10 cellular contexts compared by ENCODE assay signal in the genomic region with DNA sequence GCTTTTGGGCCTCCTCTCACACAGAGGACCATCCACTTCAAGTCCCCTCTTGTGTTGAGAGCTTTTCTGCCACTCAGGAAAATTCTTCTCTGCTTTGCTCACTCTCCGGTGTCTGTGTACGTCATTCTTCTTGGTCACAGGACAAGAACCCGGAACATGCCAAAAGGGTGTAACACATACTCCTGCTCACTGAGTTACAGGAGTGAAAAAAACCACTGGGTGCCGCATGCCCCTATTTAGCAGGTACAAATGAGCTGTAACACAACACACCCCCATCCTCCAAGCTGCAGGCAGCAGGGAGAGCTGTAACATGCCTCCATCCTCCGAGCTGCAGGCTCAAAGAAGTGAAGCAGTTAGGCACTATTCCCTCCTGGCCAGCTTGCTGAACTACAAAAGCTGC. TPM values are rescaled to one million over a fixed set of nuclear protein-coding genes. Genes with fewer than 3 reads are reported as not detected.
DNase-seq lines count a peak whose midpoint lies in the region; ATAC-seq, FAIRE-seq and TF ChIP-seq lines count a peak whose summit lies in the region.
"Had no signal": no experiment of that assay in that cellular context is flagged by ENCODE, and none has a peak within 500 bp of the region (broad histone marks: within the 10 kb centered on the region; RNA-seq: fewer than 3 reads in every experiment).

No MANE protein-coding gene starts in this region.

- DNase-seq in SJSA1 (ENCODE audit: low read depth in 1 of 2, low spot score in 2 of 2): no peak
- DNase-seq in epithelial cell of proximal tubule (ENCODE audit: low read depth): peak; percentile 97
- DNase-seq in lower lobe of right lung: peak; percentile 55
- peak in 1 of 2 donors; percentile 85 for DNase-seq in upper lobe of left lung
- DNase-seq in stimulated activated CD4-positive, alpha-beta T cell treated with anti-CD3 and anti-CD28 coated beads, Interleukin-15, amount 100 ng/mL, for 24 hours: no peak
- no peak for DNase-seq in GM12891 (ENCODE audit: insufficient read length, low spot score)
- DNase-seq: T-helper 9 cell had no signal

- WGBS in upper lobe of left lung, 2 donors: 71 to 100% methylated on average over 3 to 5 of the region's 5 CpGs

- H3K9me3 ChIP-seq in SJSA1 (replicated peaks): no peaks in the 10 kb centered on the region
- H3K9me3 ChIP-seq in lower lobe of right lung: no peaks in the 10 kb centered on the region
- no peaks in the 10 kb centered on the region for H3K9me3 ChIP-seq in upper lobe of left lung

- intact Hi-C loops in lower lobe of right lung (cut with DNase I): no loop called here

- H3K27ac ChIP-seq in SJSA1 (0 out of 2 replicates have a peak overlapping the region, but pooled peaks have one; percentile 98), lower lobe of right lung (peak overlapping the region; percentile 76), upper lobe of left lung (peak overlapping the region; percentile 63 to 83 (median 71))
- H3K27ac ChIP-seq: parathyroid adenoma had no signal

- peaks cover 61% of the 10 kb centered on the region for H3K4me1 ChIP-seq in SJSA1 (replicated peaks)
- peaks cover 50% of the 10 kb centered on the region for H3K4me1 ChIP-seq in lower lobe of right lung
- peaks cover 18 to 41% (median 30%) of the 10 kb centered on the region in 4 donors for H3K4me1 ChIP-seq in upper lobe of left lung
- H3K4me1 ChIP-seq: parathyroid adenoma had no signal

- no peak for FAIRE-seq in GM12891 (lab: Jason Lieb, UNC)
- FAIRE-seq: colon had no signal

- no peak overlapping the region for H3K4me3 ChIP-seq in SJSA1
- no peak overlapping the region for H3K4me3 ChIP-seq in epithelial cell of proximal tubule (ENCODE audit: low read depth, low read length)
- H3K4me3 ChIP-seq in lower lobe of right lung: no peak overlapping the region
- no peak overlapping the region for H3K4me3 ChIP-seq in upper lobe of left lung

- H3K36me3 ChIP-seq in SJSA1 (no peaks in the 10 kb centered on the region), lower lobe of right lung (no peaks in the 10 kb centered on the region), upper lobe of left lung (no peaks in the 10 kb centered on the region)

- ATAC-seq in lower lobe of right lung (peak; percentile 87 to 92), upper lobe of left lung (ENCODE audit: low FRiP score in 2 of 2) (peak; percentile 73 to 90), GM21576 (IDR thresholded peaks at IDR 0.05; ENCODE audit: unreplicated experiment) (no peak)

- TF ChIP-seq CTCF in epithelial cell of proximal tubule (conservative IDR thresholded peaks at IDR 0.05; ENCODE audit: low read depth, low read length) (no peak), lower lobe of right lung (IDR thresholded peaks at IDR 0.05) (no peak), upper lobe of left lung (IDR thresholded peaks at IDR 0.05) (peak in 1 of 6 experiments; percentile 17)

- H3K27me3 ChIP-seq in SJSA1 (replicated peaks) (no peaks in the 10 kb centered on the region), lower lobe of right lung (ENCODE audit: low read depth) (no peaks in the 10 kb centered on the region), upper lobe of left lung (no peaks in the 10 kb centered on the region)

- peak; percentile 31 to 99 (median 76) for TF ChIP-seq EP300 in upper lobe of left lung (IDR thresholded peaks at IDR 0.05)

- TF ChIP-seq POLR2A in upper lobe of left lung (IDR thresholded peaks at IDR 0.05) (peak in 1 of 4 donors; percentile 29), GM12891 (IDR thresholded peaks at IDR 0.05; ENCODE audit: low read depth, low read length) (no peak)

TF ChIP-seq in GM12891, 5 proteins besides CTCF, POLR2A, EP300 and RAD21:
- no peak for TF ChIP-seq POLR2AphosphoS5 (IDR thresholded peaks at IDR 0.05; ENCODE audit: low read depth, low read length)

RNA-seq across cellular contexts. Expression of a gene that starts 13.0 kb away (rescaled TPM):
- total RNA-seq in SJSA1 (2014; rRNA removed; shearing (Covaris generic)): 0.16 TPM in 1 of 2 replicates, not detected in the other
- total RNA-seq in epithelial cell of proximal tubule: 17.7 and 18.6 TPM in 2 replicates
- total RNA-seq in lower lobe of right lung: 30.1 TPM
- total RNA-seq in upper lobe of left lung: 100 to 1,000 TPM in 3 of 6 donors, 10 to 100 TPM in 3; 41.1 to 108 (median 79.4) TPM
- not detected for polyA plus RNA-seq in GM12891 (2012; ENCODE audit: low read depth, missing spikeins)

RNA-seq across cellular contexts. Expression of a gene that starts 45.9 kb away (rescaled TPM):
- total RNA-seq in SJSA1 (2014; rRNA removed; shearing (Covaris generic)): 3.8 and 8.4 TPM in 2 replicates
- total RNA-seq in epithelial cell of proximal tubule: 5.5 and 15.4 TPM in 2 replicates
- total RNA-seq in lower lobe of right lung: 11.0 TPM
- total RNA-seq in upper lobe of left lung: 10 to 100 TPM in 5 of 6 donors, 1 to 10 TPM in 1; 4.9 to 23.6 (median 12.8) TPM
- polyA plus RNA-seq in GM12891 (2012; ENCODE audit: low read depth, missing spikeins): 8.0 TPM

Comparison
In these comparisons a context has a peak if more than half of its experiments do, and no peak if none do; other contexts are left out.
1. DNase-seq: peak in epithelial cell of proximal tubule (single experiment) and lower lobe of right lung (single experiment); none in SJSA1 (0 of 2), stimulated activated CD4-positive, alpha-beta T cell treated with anti-CD3 and anti-CD28 coated beads, Interleukin-15, amount 100 ng/mL, for 24 hours (single experiment) and GM12891 (single experiment).
2. RNA of a gene that starts 13.0 kb away (total RNA-seq): 41.1 to 108 TPM in upper lobe of left lung, 30.1 TPM in lower lobe of right lung (single experiment) and 17.7 to 18.6 TPM in epithelial cell of proximal tubule; 0.16 TPM in SJSA1; every median in the first group is over 10 times any median in the second.
3. Peak in every context shown above with its lines, with median percentiles within 50 percentile points of each other: H3K27ac ChIP-seq.